Comparison of ENCODE assay signal across 19 cellular contexts in the genomic region with DNA sequence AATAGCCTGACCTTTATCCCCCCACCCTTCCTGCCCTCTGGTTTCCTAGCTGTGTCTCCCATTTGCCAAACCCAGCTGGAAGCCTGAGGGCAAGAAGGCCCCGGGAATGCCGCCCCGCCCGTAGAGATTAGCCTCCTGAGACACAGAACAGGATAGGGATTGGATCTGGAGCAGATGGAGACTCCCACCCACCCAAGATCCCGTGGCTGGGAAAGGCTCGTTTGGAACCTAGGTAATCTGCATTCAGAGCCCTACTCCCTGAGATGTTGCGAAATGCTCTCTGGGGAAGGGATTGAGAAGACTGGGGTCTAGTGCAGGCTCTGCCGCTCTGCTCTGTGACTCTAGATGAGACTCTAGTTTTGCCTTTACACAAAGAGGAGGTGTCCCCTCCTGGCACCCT. TPM values are rescaled to one million over a fixed set of nuclear protein-coding genes. Genes with fewer than 3 reads are reported as not detected.
DNase-seq lines count a peak whose midpoint lies in the region; ATAC-seq and TF ChIP-seq lines count a peak whose summit lies in the region.
"Had no signal": no experiment of that assay in that cellular context is flagged by ENCODE, and none has a peak within 500 bp of the region (broad histone marks: within the 10 kb centered on the region; RNA-seq: fewer than 3 reads in every experiment).

No MANE protein-coding gene starts in this region.

- H3K79me2 ChIP-seq in PC-3 (ENCODE audit: low read length): no peaks in the 10 kb centered on the region

- H3K36me3 ChIP-seq in heart right ventricle (no peaks in the 10 kb centered on the region), suprapubic skin (peaks cover 4% of the 10 kb centered on the region), PC-3 (ENCODE audit: low read depth, low read length) (no peaks in the 10 kb centered on the region)
- H3K36me3 ChIP-seq: Peyer's patch, tibial artery had no signal

- no peak overlapping the region for H3K9ac ChIP-seq in PC-3 (ENCODE audit: low read length)

- H3K9me2 ChIP-seq in PC-3 (replicated peaks; ENCODE audit: low read length): no peaks in the 10 kb centered on the region

- peaks cover 4 to 45% (median 30%) of the 10 kb centered on the region in 9 donors for H3K4me1 ChIP-seq in heart right ventricle
- peaks cover 67% of the 10 kb centered on the region for H3K4me1 ChIP-seq in suprapubic skin
- peaks cover 14% of the 10 kb centered on the region for H3K4me1 ChIP-seq in PC-3 (ENCODE audit: insufficient read depth, low read length)
- H3K4me1 ChIP-seq: tibial artery had no signal

- CTCF ChIA-PET in PC-3 (lab: Charles Lee): no interaction called here

- H3K4me1 Mint-ChIP-seq in type B pancreatic cell (ENCODE audit: unreplicated experiment): peaks cover 20% of the 10 kb centered on the region
- H3K4me1 Mint-ChIP-seq: stimulated activated memory B cell treated with anti-CD40 and anti-IgM and Interleukin-4, amounts not matched to agents 10 μg/mL and 1 μg/mL and 100 μg/mL, for 72 hours had no signal

- BruUV-seq in PC-3 (replicated peaks; lab: Mats Ljungman, UMichigan): no TSS peak

- H3K4me3 ChIP-seq in heart right ventricle (no peak overlapping the region), suprapubic skin (peak overlapping the region; percentile 5), PC-3 (ENCODE audit: low read length) (no peak overlapping the region)
- H3K4me3 ChIP-seq: Peyer's patch, tibial artery had no signal

- no peaks in the 10 kb centered on the region for H3K9me3 Mint-ChIP-seq in type B pancreatic cell
- H3K9me3 Mint-ChIP-seq: CD4-positive, CD25-positive, alpha-beta regulatory T cell; stimulated activated memory B cell treated with anti-CD40 and anti-IgM and Interleukin-4, amounts not matched to agents 10 μg/mL and 1 μg/mL and 100 μg/mL, for 72 hours had no signal

- ATAC-seq in heart right ventricle: peak in 7 of 8 donors; percentile 16 to 60 (median 30)
- peak; percentile 29 for ATAC-seq in left ventricle myocardium superior
- no peak for ATAC-seq in PC-3
- ATAC-seq in HG03521 (IDR thresholded peaks at IDR 0.05; ENCODE audit: unreplicated experiment): no peak
- ATAC-seq: stimulated activated memory B cell treated with anti-CD40 and anti-IgM and Interleukin-4, amounts not matched to agents 10 μg/mL and 1 μg/mL and 100 μg/mL, for 72 hours had no signal

- 38 to 51% methylated on average over 8 of the region's 8 CpGs for WGBS in heart right ventricle, 2 donors
- 34% methylated on average over 8 of the region's 8 CpGs for WGBS in suprapubic skin

- no peaks in the 10 kb centered on the region for H3F3A ChIP-seq in PC-3 (ENCODE audit: low read length, unreplicated experiment)

- H3K27ac Mint-ChIP-seq in type B pancreatic cell: no peak overlapping the region
- H3K27ac Mint-ChIP-seq: stimulated activated memory B cell treated with anti-CD40 and anti-IgM and Interleukin-4, amounts not matched to agents 10 μg/mL and 1 μg/mL and 100 μg/mL, for 72 hours had no signal

- no peak overlapping the region for H3K4me2 ChIP-seq in PC-3 (ENCODE audit: low read length)

- H3K27me3 Mint-ChIP-seq in type B pancreatic cell: no peaks in the 10 kb centered on the region
- H3K27me3 Mint-ChIP-seq: CD4-positive, CD25-positive, alpha-beta regulatory T cell had no signal

- TF ChIP-seq EP300 in suprapubic skin (IDR thresholded peaks at IDR 0.05): no peak

- H2AFZ ChIP-seq in PC-3 (ENCODE audit: low read length): no peak overlapping the region

- peaks cover 0 to 5% (median 0%) of the 10 kb centered on the region in 7 donors for H3K27me3 ChIP-seq in heart right ventricle
- no peaks in the 10 kb centered on the region for H3K27me3 ChIP-seq in suprapubic skin
- H3K27me3 ChIP-seq in PC-3 (ENCODE audit: low read length): no peaks in the 10 kb centered on the region
- H3K27me3 ChIP-seq: foreskin keratinocyte, Peyer's patch had no signal

- no peaks in the 10 kb centered on the region for H3K36me3 Mint-ChIP-seq in type B pancreatic cell
- H3K36me3 Mint-ChIP-seq: stimulated activated memory B cell treated with anti-CD40 and anti-IgM and Interleukin-4, amounts not matched to agents 10 μg/mL and 1 μg/mL and 100 μg/mL, for 72 hours had no signal

- TF ChIP-seq CTCF in heart right ventricle (IDR thresholded peaks at IDR 0.05) (no peak), suprapubic skin (IDR thresholded peaks at IDR 0.05) (no peak), type B pancreatic cell (conservative IDR thresholded peaks at IDR 0.05) (no peak), PC-3 (conservative IDR thresholded peaks at IDR 0.05; ENCODE audit: low read depth, low read length) (no peak)

- no peak for TF ChIP-seq POLR2A in suprapubic skin (IDR thresholded peaks at IDR 0.05)

- H3K9me3 ChIP-seq in heart right ventricle (no peaks in the 10 kb centered on the region), suprapubic skin (no peaks in the 10 kb centered on the region), PC-3 (ENCODE audit: low read length) (no peaks in the 10 kb centered on the region)
- H3K9me3 ChIP-seq: Peyer's patch, tibial artery had no signal

- DNase-seq in heart right ventricle (no peak), cardiac septum (ENCODE audit: low spot score) (no peak), OCI-M1 (lab: John Stamatoyannopoulos, UW) (peak; percentile 35), left ventricle myocardium superior (peak; percentile 42), suprapubic skin (ENCODE audit: low spot score in 2 of 2) (no peak), type B pancreatic cell (ENCODE audit: extremely low spot score, unreplicated experiment) (no peak), PC-3 (no peak)
- DNase-seq: activated CD4-positive, alpha-beta T cell treated with anti-CD3 and anti-CD28 coated beads, Interleukin-2, amount 50 U/mL, for 48 hours; activated naive CD4-positive, alpha-beta T cell treated with anti-CD3 and anti-CD28 coated beads, Interleukin-2, amount 50 U/mL, for 16 hours; DMS53; foreskin keratinocyte; kidney glomerular epithelial cell; NCI-H2029 treated with DMSO at 0.1 percent for 48 hours; NCI-H510A; Peyer's patch; tibial artery had no signal

- peak overlapping the region in 8 of 10 donors; percentile 22 to 62 (median 42) for H3K27ac ChIP-seq in heart right ventricle
- H3K27ac ChIP-seq in suprapubic skin: peak overlapping the region; percentile 61
- no peak overlapping the region for H3K27ac ChIP-seq in PC-3 (ENCODE audit: low read length)
- H3K27ac ChIP-seq: foreskin keratinocyte, Peyer's patch, tibial artery had no signal

- no peaks in the 10 kb centered on the region for H4K20me1 ChIP-seq in PC-3 (ENCODE audit: low read length)

- POLR2A ChIA-PET in PC-3 (lab: Charles Lee; ENCODE audit: unreplicated experiment): interaction anchor here (0.5 kb wide), 1 partner anchor 11 kb away, joined by 3 read pairs; a partner anchor contains a TSS

- no peak overlapping the region for H3K4me3 Mint-ChIP-seq in type B pancreatic cell
- H3K4me3 Mint-ChIP-seq: stimulated activated memory B cell treated with anti-CD40 and anti-IgM and Interleukin-4, amounts not matched to agents 10 μg/mL and 1 μg/mL and 100 μg/mL, for 72 hours had no signal

- intact Hi-C loops in heart right ventricle (cut with DNase I) (no loop called here), cardiac septum (cut with DNase I) (no loop called here), left ventricle myocardium superior (cut with micrococcal nuclease) (no loop called here), PC-3 (cut with micrococcal nuclease) (no loop called here)

RNA-seq across cellular contexts. Expression of a gene that starts 10.9 kb away (rescaled TPM):
- total RNA-seq in heart right ventricle: 10 to 100 TPM in 5 of 10 donors, 1 to 10 TPM in 5; 1.9 to 37.2 (median 10.1) TPM
- 10 to 100 TPM in 1 of 2 donors, 1 to 10 TPM in 1; 9.2 to 14.4 TPM for polyA plus RNA-seq in heart right ventricle
- 7.7 TPM for total RNA-seq in cardiac septum
- total RNA-seq in left ventricle myocardium superior: 14.8 TPM
- total RNA-seq in suprapubic skin: 1,000 to 10,000 TPM; 1,277 to 1,951 (median 1,548) TPM
- total RNA-seq in type B pancreatic cell (ENCODE audit: low replicate concordance): 33.1 and 67.0 TPM in 2 replicates
- total RNA-seq in PC-3 (2014; rRNA removed): 5.1 and 9.6 TPM in 2 replicates

RNA-seq across cellular contexts. Expression of a gene that starts 34.1 kb away (rescaled TPM):
- total RNA-seq in heart right ventricle (100 to 1,000 TPM in 9 of 10 donors, 10 to 100 TPM in 1; 80.2 to 250 (median 133) TPM), cardiac septum (80.4 TPM), left ventricle myocardium superior (173 TPM), suprapubic skin (10 to 100 TPM in 2 of 4 donors, 1 to 10 TPM in 2; 2.1 to 66.5 (median 13.1) TPM), type B pancreatic cell (ENCODE audit: low replicate concordance) (3.7 and 5.0 TPM in 2 replicates), PC-3 (2014; rRNA removed) (not detected in 2 replicates)
- 100 to 1,000 TPM in 1 of 2 donors, 10 to 100 TPM in 1; 28.2 to 255 TPM for polyA plus RNA-seq in heart right ventricle
- total RNA-seq: foreskin keratinocyte had no signal
- polyA plus RNA-seq: foreskin keratinocyte had no signal

RNA-seq across cellular contexts. Expression of a gene that starts 37.3 kb away (rescaled TPM):
- total RNA-seq in heart right ventricle: 10 to 100 TPM; 13.0 to 23.2 (median 14.1) TPM
- 10 to 100 TPM; 20.9 to 21.6 TPM for polyA plus RNA-seq in heart right ventricle
- total RNA-seq in cardiac septum: 16.7 TPM
- total RNA-seq in left ventricle myocardium superior: 12.7 TPM
- total RNA-seq in suprapubic skin: 10 to 100 TPM; 40.4 to 50.4 (median 44.1) TPM
- total RNA-seq in type B pancreatic cell (ENCODE audit: low replicate concordance): 39.2 and 46.3 TPM in 2 replicates
- total RNA-seq in PC-3 (2014; rRNA removed): 35.9 and 55.2 TPM in 2 replicates

Comparison
In these comparisons a context has a peak if more than half of its experiments do, and no peak if none do; other contexts are left out.
1. DNase-seq: peak in OCI-M1 (single experiment) and left ventricle myocardium superior (single experiment); none in heart right ventricle (0 of 2), cardiac septum (single experiment), suprapubic skin (0 of 2), type B pancreatic cell (single experiment) and PC-3 (single experiment).
2. ATAC-seq: peak in heart right ventricle (7 of 8) and left ventricle myocardium superior (single experiment); none in PC-3 (single experiment) and HG03521 (single experiment).
3. RNA of a gene that starts 10.9 kb away (total RNA-seq): 1,277 to 1,951 TPM in suprapubic skin; 33.1 to 67.0 TPM in type B pancreatic cell, 14.8 TPM in left ventricle myocardium superior (single experiment), 1.9 to 37.2 TPM in heart right ventricle, 7.7 TPM in cardiac septum (single experiment) and 5.1 to 9.6 TPM in PC-3; every median in the first group is over 10 times any median in the second.